In genomic region chr18:12336887-12337286, GRCh38 we compare ENCODE assay signal across 10 cellular contexts. TPM values are rescaled to one million over a fixed set of nuclear protein-coding genes. Genes with fewer than 3 reads are reported as not detected.
DNase-seq lines count a peak whose midpoint lies in the region; ATAC-seq, FAIRE-seq and TF ChIP-seq lines count a peak whose summit lies in the region.
"Had no signal": no experiment of that assay in that cellular context is flagged by ENCODE, and none has a peak within 500 bp of the region (broad histone marks: within the 10 kb centered on the region; RNA-seq: fewer than 3 reads in every experiment).

No MANE protein-coding gene starts in this region.

- ATAC-seq in A549 (peak in 1 of 2 experiments; percentile 21; a peak in 3 of 6 replicates), HCT116 (peak; percentile 69), GM21723 (IDR thresholded peaks at IDR 0.05; ENCODE audit: unreplicated experiment) (no peak)
- ATAC-seq: activated CD8-positive, alpha-beta memory T cell treated with anti-CD3 and anti-CD28 coated beads, Interleukin-2, amount 10 ng/mL, durations not matched to agents 7 days and 5 days had no signal

- 30% methylated on average over 6 of the region's 6 CpGs for WGBS in A549 (ENCODE audit: missing lambda C conversion rate)

- TF ChIP-seq CTCF in A549 (IDR thresholded peaks at IDR 0.05) = no peak
- TF ChIP-seq CTCF in HCT116 (IDR thresholded peaks at IDR 0.05 in 2 of 3, conservative IDR thresholded peaks at IDR 0.05 in 1 of 3; ENCODE audit: borderline replicate concordance in 1 of 3, insufficient read depth in 1 of 3, low read depth in 2 of 3, low read length in 2 of 3) = no peak

- RAD21 ChIA-PET in HCT116 (lab: Charles Lee; ENCODE audit: low non-redundant PET in 1 of 2, low total read pairs in 2 of 2, uncharacterized antibody in 2 of 2, unreplicated experiment in 2 of 2) = no interaction called here

- H3K9me3 ChIP-seq in A549 (no peaks in the 10 kb centered on the region), HCT116 (ENCODE audit: control insufficient read depth in 1 of 2, insufficient read depth in 1 of 2, low read depth in 1 of 2, low read length in 2 of 2) (no peaks in the 10 kb centered on the region), SJSA1 (replicated peaks) (no peaks in the 10 kb centered on the region)

- H4K20me1 ChIP-seq in HCT116 (ENCODE audit: insufficient read depth) = no peaks in the 10 kb centered on the region

- no peak for FAIRE-seq in A549 (lab: Jason Lieb, UNC)

- H3K9me2 ChIP-seq in HCT116 (ENCODE audit: insufficient read depth) = no peaks in the 10 kb centered on the region

- TF ChIP-seq POLR2A in A549 (IDR thresholded peaks at IDR 0.05; ENCODE audit: low read length) (no peak), HCT116 (IDR thresholded peaks at IDR 0.05; ENCODE audit: borderline replicate concordance, extremely low read depth, insufficient read depth, insufficient read length) (no peak)

- H3K4me3 ChIP-seq in A549 = no peak overlapping the region
- H3K4me3 ChIP-seq in HCT116 (replicated peaks in 1 of 2; ENCODE audit: low read depth in 1 of 2, low read length in 2 of 2) = no peak overlapping the region
- H3K4me3 ChIP-seq in SJSA1 = no peak overlapping the region

- TF ChIP-seq EP300 in A549 (IDR thresholded peaks at IDR 0.05) = no peak

- intact Hi-C loops in HCT116 (cut with micrococcal nuclease) = no loop called here

- POLR2A ChIA-PET in A549 (lab: Yijun Ruan, JAX) = no interaction called here
- POLR2A ChIA-PET in HCT116 (lab: Charles Lee) = no interaction called here

- H3K79me2 ChIP-seq in HCT116 (ENCODE audit: insufficient read depth, low read length) = no peaks in the 10 kb centered on the region

- BruUV-seq in HCT116 (replicated peaks; lab: Mats Ljungman, UMichigan) = no TSS peak

- H3K4me1 ChIP-seq in A549 = peaks cover 14% of the 10 kb centered on the region
- peaks cover 10 to 19% of the 10 kb centered on the region in 2 experiments; a peak in 3 of 4 replicates for H3K4me1 ChIP-seq in HCT116 (ENCODE audit: control insufficient read depth in 1 of 2, insufficient read depth in 2 of 2, low read length in 2 of 2)
- peaks cover 16% of the 10 kb centered on the region for H3K4me1 ChIP-seq in SJSA1 (replicated peaks)

- H3K27ac ChIP-seq in A549 = no peak overlapping the region
- H3K27ac ChIP-seq in HCT116 (ENCODE audit: low read depth, low read length) = no peak overlapping the region
- H3K27ac ChIP-seq in SJSA1 = no peak overlapping the region
- no peak overlapping the region for H3K27ac ChIP-seq in substantia nigra (ENCODE audit: low read depth, low read length, poor library complexity, severe bottlenecking)

- H3K36me3 ChIP-seq in HCT116 (ENCODE audit: control insufficient read depth in 1 of 2, insufficient read depth in 2 of 2, low read length in 2 of 2) (peaks cover 11 to 27% of the 10 kb centered on the region in 2 experiments), SJSA1 (peaks cover 64% of the 10 kb centered on the region)

- TF ChIP-seq RAD21 in A549 (conservative IDR thresholded peaks at IDR 0.05 in 1 of 2, IDR thresholded peaks at IDR 0.05 in 1 of 2) (no peak), HCT116 (IDR thresholded peaks at IDR 0.05; ENCODE audit: low read depth) (no peak)

- no peak overlapping the region for H3K9ac ChIP-seq in HCT116 (ENCODE audit: low read length)

- no peak overlapping the region for H2AFZ ChIP-seq in HCT116 (ENCODE audit: low read depth, low read length, poor library complexity, severe bottlenecking)

- CTCF ChIA-PET in A549 (lab: Yijun Ruan, JAX) (interaction anchor here (4.0 kb wide), 1 partner anchor 9 kb away, joined by 23 read pairs; no protein-coding TSS in a partner anchor), HCT116 (lab: Charles Lee) (interaction anchor here (1.4 kb wide), 1 partner anchor 9 kb away, joined by 7 read pairs; no protein-coding TSS in a partner anchor)

- DNase-seq in A549 (ENCODE audit: low read depth in 1 of 2, low spot score in 1 of 2) (no peak), HCT116 (ENCODE audit: low read depth, low spot score) (no peak), SJSA1 (ENCODE audit: low read depth in 1 of 2, low spot score in 2 of 2) (peak; percentile 70 to 73), iris pigment epithelial cell (ENCODE audit: low read depth) (peak; percentile 86), midbrain (lab: John Stamatoyannopoulos, UW) (no peak), NCI-H748 treated with DMSO at 0.1 percent for 48 hours (lab: John Stamatoyannopoulos, UW) (no peak), substantia nigra (lab: John Stamatoyannopoulos, UW) (no peak)
- DNase-seq: immature natural killer cell had no signal

- H3K27me3 ChIP-seq in HCT116 (ENCODE audit: insufficient read depth, low read length) (no peaks in the 10 kb centered on the region), SJSA1 (replicated peaks) (no peaks in the 10 kb centered on the region)

- H3K4me2 ChIP-seq in A549 = peak overlapping the region; percentile 45; the same call in 2 of the 3 replicates
- no peak overlapping the region for H3K4me2 ChIP-seq in HCT116 (ENCODE audit: low read length)

TF ChIP-seq in A549, 52 proteins besides CTCF, POLR2A, EP300 and RAD21 (continues in another document):
- TF ChIP-seq ZNF302 (CRISPR knock-in tag; IDR thresholded peaks at IDR 0.05) = no peak
- TF ChIP-seq KDM5A (IDR thresholded peaks at IDR 0.05) = no peak
- no peak for TF ChIP-seq RFX5 (IDR thresholded peaks at IDR 0.05)
- no peak for TF ChIP-seq TP53 (CRISPR knock-in tag; IDR thresholded peaks at IDR 0.05)
- TF ChIP-seq RCOR1 (IDR thresholded peaks at IDR 0.05; ENCODE audit: low read depth, low read length) = no peak
- TF ChIP-seq ATOH8 (CRISPR knock-in tag; IDR thresholded peaks at IDR 0.05; ENCODE audit: low read depth) = no peak
- no peak; the same call in 1 of the 2 replicates for TF ChIP-seq HOXB5 (CRISPR knock-in tag; IDR thresholded peaks at IDR 0.05)
- no peak for TF ChIP-seq RNF2 (IDR thresholded peaks at IDR 0.05; ENCODE audit: borderline replicate concordance, low read depth)
- TF ChIP-seq TFCP2L1 (CRISPR knock-in tag; IDR thresholded peaks at IDR 0.05) = no peak
- no peak for TF ChIP-seq HOXA7 (CRISPR knock-in tag; IDR thresholded peaks at IDR 0.05)
- no peak for TF ChIP-seq HEYL (CRISPR knock-in tag; IDR thresholded peaks at IDR 0.05)
- no peak for TF ChIP-seq NR3C1 (IDR thresholded peaks at IDR 0.05)
- no peak for TF ChIP-seq POLR2AphosphoS2 (conservative IDR thresholded peaks at IDR 0.05; ENCODE audit: low read length)

TF ChIP-seq in HCT116, 20 proteins besides CTCF, POLR2A, EP300 and RAD21:
- no peak for TF ChIP-seq FOSL1 (IDR thresholded peaks at IDR 0.05; ENCODE audit: low read depth)
- no peak for TF ChIP-seq ATF3 (IDR thresholded peaks at IDR 0.05)
- peak; percentile 31; the same call in 1 of the 2 replicates for TF ChIP-seq SIN3A (IDR thresholded peaks at IDR 0.05; ENCODE audit: low read depth)
TF ChIP-seq in HCT116: peak in this region for 1.

RNA-seq across cellular contexts. Expression of gene TUBB6, which starts 28.8 kb away (rescaled TPM):
- polyA plus RNA-seq in A549 (2011; rRNA removed) (83.7 and 88.5 TPM in 2 replicates), A549 (2017; fragmentation: RNase III; extraction: RNeasy Plus Mini Kit Qiagen cat#74134 plus additional on column Dnase treatment) (235 to 259 TPM (median 235 TPM) in 3 replicates)
- 359 and 471 TPM in 2 replicates for polyA plus RNA-seq in A549 (2012; cell fraction: cytosol; rRNA removed)
- polyA plus RNA-seq in A549 (2012; cell fraction: nucleus; rRNA removed) = 409 and 668 TPM in 2 replicates
- 81.7 and 95.6 TPM in 2 replicates for polyA minus RNA-seq in A549 (2011; rRNA and poly(A)+ RNA removed)
- 87.4 TPM for total RNA-seq in HCT116 (2021; ENCODE audit: unreplicated experiment)
- polyA plus RNA-seq in HCT116 (2012) = 153 and 183 TPM in 2 replicates
- total RNA-seq in SJSA1 (2014; rRNA removed; shearing (Covaris generic)) = 501 and 738 TPM in 2 replicates

RNA-seq across cellular contexts. Expression of gene AFG3L2, which starts 40.1 kb away (rescaled TPM):
- polyA plus RNA-seq in A549 (2011; rRNA removed) (36.5 and 56.4 TPM in 2 replicates), A549 (2017; fragmentation: RNase III; extraction: RNeasy Plus Mini Kit Qiagen cat#74134 plus additional on column Dnase treatment) (33.7 to 37.8 TPM (median 33.8 TPM) in 3 replicates)
- 22.8 and 23.3 TPM in 2 replicates for polyA plus RNA-seq in A549 (2012; cell fraction: cytosol; rRNA removed)
- 19.3 and 27.7 TPM in 2 replicates for polyA plus RNA-seq in A549 (2012; cell fraction: nucleus; rRNA removed)
- polyA minus RNA-seq in A549 (2011; rRNA and poly(A)+ RNA removed) = 25.9 and 28.7 TPM in 2 replicates
- 66.7 TPM for total RNA-seq in HCT116 (2021; ENCODE audit: unreplicated experiment)
- polyA plus RNA-seq in HCT116 (2012) = 33.0 and 41.0 TPM in 2 replicates
- 65.9 and 68.5 TPM in 2 replicates for total RNA-seq in SJSA1 (2014; rRNA removed; shearing (Covaris generic))

Comparison
In these comparisons a context has a peak if more than half of its experiments do, and no peak if none do; other contexts are left out.
1. DNase-seq: peak in SJSA1 (2 of 2) and iris pigment epithelial cell (single experiment); none in A549 (0 of 2), HCT116 (single experiment), midbrain (single experiment), NCI-H748 treated with DMSO at 0.1 percent for 48 hours (single experiment) and substantia nigra (0 of 49).